In genomic region chr7:100366411-100367250, GRCh38 we compare ENCODE assay signal across 13 cellular contexts. TPM values are rescaled to one million over a fixed set of nuclear protein-coding genes. Genes with fewer than 3 reads are reported as not detected.
DNase-seq lines count a peak whose midpoint lies in the region; ATAC-seq, FAIRE-seq and TF ChIP-seq lines count a peak whose summit lies in the region.
"Had no signal": no experiment of that assay in that cellular context is flagged by ENCODE, and none has a peak within 500 bp of the region (broad histone marks: within the 10 kb centered on the region; RNA-seq: fewer than 3 reads in every experiment).

No MANE protein-coding gene starts in this region.

- FAIRE-seq in H54 (lab: Jason Lieb, UNC) = no peak
- FAIRE-seq: bronchial epithelial cell had no signal

- peaks cover 46% of the 10 kb centered on the region for H3K4me1 Mint-ChIP-seq in activated T-helper 1 cell treated with anti-CD3 and anti-CD28 coated beads, Interleukin-12 subunit alpha, Interleukin-12 subunit beta, Interleukin-2, Interleukin-4 antibody, amounts not matched to agents 30 ng/mL and 10 ng/mL and 1 ng/mL, durations not matched to agents 14 hours and 24 hours and 36 hours (ENCODE audit: low read depth)
- peaks cover 58 to 67% of the 10 kb centered on the region in 2 donors for H3K4me1 Mint-ChIP-seq in natural killer cell

- no peak overlapping the region for H3K4me3 Mint-ChIP-seq in activated T-helper 1 cell treated with anti-CD3 and anti-CD28 coated beads, Interleukin-12 subunit alpha, Interleukin-12 subunit beta, Interleukin-2, Interleukin-4 antibody, amounts not matched to agents 30 ng/mL and 10 ng/mL and 1 ng/mL, durations not matched to agents 14 hours and 24 hours and 36 hours
- H3K4me3 Mint-ChIP-seq in natural killer cell = peak overlapping the region; percentile 62

- H3K9me3 Mint-ChIP-seq in activated T-helper 1 cell treated with anti-CD3 and anti-CD28 coated beads, Interleukin-12 subunit alpha, Interleukin-12 subunit beta, Interleukin-2, Interleukin-4 antibody, amounts not matched to agents 30 ng/mL and 10 ng/mL and 1 ng/mL, durations not matched to agents 14 hours and 24 hours and 36 hours = no peaks in the 10 kb centered on the region
- no peaks in the 10 kb centered on the region for H3K9me3 Mint-ChIP-seq in natural killer cell

- ATAC-seq in HG03045 (IDR thresholded peaks at IDR 0.05; ENCODE audit: unreplicated experiment) (peak; percentile 40), natural killer cell (no peak)

- intact Hi-C loops in activated T-helper 1 cell treated with anti-CD3 and anti-CD28 coated beads, Interleukin-12 subunit alpha, Interleukin-12 subunit beta, Interleukin-2, Interleukin-4 antibody, amounts not matched to agents 30 ng/mL and 10 ng/mL and 1 ng/mL, durations not matched to agents 14 hours and 24 hours and 36 hours (cut with micrococcal nuclease) = no loop called here
- intact Hi-C loops in natural killer cell (cut with micrococcal nuclease) = loop anchor here (5.0 kb wide), 1 partner anchor 36 kb away; no protein-coding TSS in a partner anchor

- peak overlapping the region; percentile 63 for H3K27ac Mint-ChIP-seq in activated T-helper 1 cell treated with anti-CD3 and anti-CD28 coated beads, Interleukin-12 subunit alpha, Interleukin-12 subunit beta, Interleukin-2, Interleukin-4 antibody, amounts not matched to agents 30 ng/mL and 10 ng/mL and 1 ng/mL, durations not matched to agents 14 hours and 24 hours and 36 hours
- peak overlapping the region; percentile 96 for H3K27ac Mint-ChIP-seq in natural killer cell

- H3K27me3 Mint-ChIP-seq in activated T-helper 1 cell treated with anti-CD3 and anti-CD28 coated beads, Interleukin-12 subunit alpha, Interleukin-12 subunit beta, Interleukin-2, Interleukin-4 antibody, amounts not matched to agents 30 ng/mL and 10 ng/mL and 1 ng/mL, durations not matched to agents 14 hours and 24 hours and 36 hours (ENCODE audit: insufficient read depth) = no peaks in the 10 kb centered on the region
- H3K27me3 Mint-ChIP-seq in natural killer cell (ENCODE audit: low read depth in 2 of 2) = no peaks in the 10 kb centered on the region

- peak; percentile 9 for TF ChIP-seq CTCF in GM10266 (IDR thresholded peaks at IDR 0.05; ENCODE audit: control insufficient read depth, insufficient read depth, low read depth, missing control alignments)
- TF ChIP-seq CTCF in natural killer cell (IDR thresholded peaks at IDR 0.05) = no peak

- no peak for TF ChIP-seq POLR2A in H54 (IDR thresholded peaks at IDR 0.05; ENCODE audit: low read depth, low read length)

- peaks cover 34% of the 10 kb centered on the region for H3K36me3 Mint-ChIP-seq in activated T-helper 1 cell treated with anti-CD3 and anti-CD28 coated beads, Interleukin-12 subunit alpha, Interleukin-12 subunit beta, Interleukin-2, Interleukin-4 antibody, amounts not matched to agents 30 ng/mL and 10 ng/mL and 1 ng/mL, durations not matched to agents 14 hours and 24 hours and 36 hours (ENCODE audit: low read depth)
- peaks cover 12% of the 10 kb centered on the region for H3K36me3 Mint-ChIP-seq in natural killer cell

- DNase-seq in GM10266 (ENCODE audit: extremely low spot score) = peak; percentile 58
- DNase-seq in activated T-helper 1 cell treated with anti-CD3 and anti-CD28 coated beads, Interleukin-12 subunit alpha, Interleukin-12 subunit beta, Interleukin-2, Interleukin-4 antibody, amounts not matched to agents 30 ng/mL and 10 ng/mL and 1 ng/mL, durations not matched to agents 14 hours and 24 hours and 36 hours (ENCODE audit: low spot score) = no peak
- DNase-seq in natural killer cell = no peak
- no peak for DNase-seq in NCI-H1436 treated with DMSO at 0.1 percent for 48 hours (lab: John Stamatoyannopoulos, UW)
- DNase-seq in GM19240 (ENCODE audit: insufficient read length, low spot score) = no peak
- no peak for DNase-seq in H54 (ENCODE audit: insufficient read length, low spot score)
- DNase-seq in NCI-H748 (lab: John Stamatoyannopoulos, UW; ENCODE audit: unreplicated experiment) = no peak
- DNase-seq: GF-D8, retina, SJCRH30 had no signal

RNA-seq across cellular contexts. Expression of gene PILRA, which starts 6.7 kb away (rescaled TPM):
- 9.6 and 9.9 TPM in 2 replicates for total RNA-seq in activated T-helper 1 cell treated with anti-CD3 and anti-CD28 coated beads, Interleukin-12 subunit alpha, Interleukin-12 subunit beta, Interleukin-2, Interleukin-4 antibody, amounts not matched to agents 30 ng/mL and 10 ng/mL and 1 ng/mL, durations not matched to agents 14 hours and 24 hours and 36 hours
- total RNA-seq in natural killer cell = 10 to 100 TPM; 18.8 to 38.8 (median 29.4) TPM
- total RNA-seq: bronchial epithelial cell had no signal

RNA-seq across cellular contexts. Expression of gene PILRB, which starts 8.7 kb away (rescaled TPM):
- total RNA-seq in activated T-helper 1 cell treated with anti-CD3 and anti-CD28 coated beads, Interleukin-12 subunit alpha, Interleukin-12 subunit beta, Interleukin-2, Interleukin-4 antibody, amounts not matched to agents 30 ng/mL and 10 ng/mL and 1 ng/mL, durations not matched to agents 14 hours and 24 hours and 36 hours = 82.6 and 83.9 TPM in 2 replicates
- 100 to 1,000 TPM; 143 to 206 (median 157) TPM for total RNA-seq in natural killer cell

RNA-seq across cellular contexts. Expression of gene SPDYE3, which starts 59.1 kb away (rescaled TPM):
- not detected in 2 replicates for total RNA-seq in activated T-helper 1 cell treated with anti-CD3 and anti-CD28 coated beads, Interleukin-12 subunit alpha, Interleukin-12 subunit beta, Interleukin-2, Interleukin-4 antibody, amounts not matched to agents 30 ng/mL and 10 ng/mL and 1 ng/mL, durations not matched to agents 14 hours and 24 hours and 36 hours
- not detected for total RNA-seq in natural killer cell
- total RNA-seq: bronchial epithelial cell, M059J had no signal
